ENCODE assay signal across 8 cellular contexts in genomic region chr2:219253753-219254589, GRCh38. TPM values are rescaled to one million over a fixed set of nuclear protein-coding genes. Genes with fewer than 3 reads are reported as not detected.
DNase-seq lines count a peak whose midpoint lies in the region; ATAC-seq and TF ChIP-seq lines count a peak whose summit lies in the region.

TUBA4A (minus strand) TSS chr2:219253918; CDS start chr2:219253858, 60 bp downstream.

- H3K27me3 ChIP-seq in GM23338 (ENCODE audit: insufficient read depth) (peaks cover 48% of the 10 kb centered on the region), thoracic aorta (replicated peaks; ENCODE audit: insufficient read depth) (no peaks in the 10 kb centered on the region)

- H3K4me2 ChIP-seq in GM23338: peak within 1 kb of the TSS; percentile 96

- peaks cover 39% of the 10 kb centered on the region for H3K27me3 Mint-ChIP-seq in GM23338 (ENCODE audit: insufficient read depth, low read depth, poor library complexity)
- peaks cover 10% of the 10 kb centered on the region for H3K27me3 Mint-ChIP-seq in glutamatergic neuron (ENCODE audit: unreplicated experiment)
- H3K27me3 Mint-ChIP-seq in osteocyte (ENCODE audit: unreplicated experiment): peaks cover 23% of the 10 kb centered on the region

- no peak within 1 kb of the TSS for H3K27ac ChIP-seq in GM23338 (ENCODE audit: low read depth)
- peak within 1 kb of the TSS; percentile 88 to 95 for H3K27ac ChIP-seq in thoracic aorta

- H3K9me2 ChIP-seq in GM23338 (ENCODE audit: insufficient read depth): no peaks in the 10 kb centered on the region

- H4K20me1 ChIP-seq in GM23338 (replicated peaks; ENCODE audit: insufficient read depth): no peaks in the 10 kb centered on the region

- H3K36me3 ChIP-seq in GM23338 (ENCODE audit: insufficient read depth) (peaks cover 3% of the 10 kb centered on the region; the same call in 1 of the 2 replicates), thoracic aorta (peaks cover 7% of the 10 kb centered on the region)

- TF ChIP-seq CTCF in GM23338 (conservative IDR thresholded peaks at IDR 0.05; ENCODE audit: low read depth in 2 of 2) (no peak), glutamatergic neuron (IDR thresholded peaks at IDR 0.05; ENCODE audit: partially characterized antibody, unreplicated experiment) (no peak), osteocyte (IDR thresholded peaks at IDR 0.05) (no peak), thoracic aorta (IDR thresholded peaks at IDR 0.05) (no peak)

- H3K4me3 Mint-ChIP-seq in GM23338 (peak within 1 kb of the TSS; percentile 85), glutamatergic neuron (ENCODE audit: unreplicated experiment) (peak within 1 kb of the TSS; percentile 88), osteocyte (ENCODE audit: unreplicated experiment) (peak within 1 kb of the TSS; percentile 68)

- H3K4me1 ChIP-seq in GM23338 (ENCODE audit: insufficient read depth): peaks cover 7% of the 10 kb centered on the region; the same call in 1 of the 2 replicates
- peaks cover 29 to 50% of the 10 kb centered on the region in 2 donors for H3K4me1 ChIP-seq in thoracic aorta (ENCODE audit: control insufficient read depth in 1 of 2, low read depth in 2 of 2)

- H3K27ac Mint-ChIP-seq in GM23338 (peak within 1 kb of the TSS; percentile 77), glutamatergic neuron (ENCODE audit: unreplicated experiment) (no peak within 1 kb of the TSS), osteocyte (ENCODE audit: unreplicated experiment) (no peak within 1 kb of the TSS)

- H3K79me2 ChIP-seq in GM23338 (replicated peaks; ENCODE audit: insufficient read depth): no peaks in the 10 kb centered on the region

- H3K4me1 Mint-ChIP-seq in GM23338 (peaks cover 36% of the 10 kb centered on the region), glutamatergic neuron (ENCODE audit: low read depth, unreplicated experiment) (peaks cover 22% of the 10 kb centered on the region), osteocyte (ENCODE audit: unreplicated experiment) (peaks cover 48% of the 10 kb centered on the region)

- no peaks in the 10 kb centered on the region for H3K9me3 Mint-ChIP-seq in GM23338
- peaks cover 7% of the 10 kb centered on the region for H3K9me3 Mint-ChIP-seq in glutamatergic neuron (ENCODE audit: unreplicated experiment)
- no peaks in the 10 kb centered on the region for H3K9me3 Mint-ChIP-seq in osteocyte (ENCODE audit: unreplicated experiment)

- H3K36me3 Mint-ChIP-seq in GM23338 (ENCODE audit: low read depth) (peaks cover 30% of the 10 kb centered on the region), glutamatergic neuron (ENCODE audit: unreplicated experiment) (no peaks in the 10 kb centered on the region), osteocyte (ENCODE audit: unreplicated experiment) (no peaks in the 10 kb centered on the region)

- H3K4me3 ChIP-seq in GM23338: peak within 1 kb of the TSS; percentile 74
- H3K4me3 ChIP-seq in thoracic aorta: peak within 1 kb of the TSS; percentile 76

- DNase-seq in ELR (ENCODE audit: low read depth) (peak; percentile 68), GM23338 (ENCODE audit: low spot score) (peak; percentile 86), M059J (ENCODE audit: low read depth) (peak; percentile 76), SKM-1 (lab: John Stamatoyannopoulos, UW; ENCODE audit: unreplicated experiment) (peak; percentile 56), glutamatergic neuron (peak; percentile 68), osteocyte (ENCODE audit: extremely low spot score, unreplicated experiment) (no peak), thoracic aorta (ENCODE audit: low spot score) (no peak)
- peak; percentile 91 for DNase-seq in activated naive CD4-positive, alpha-beta T cell treated with anti-CD3 and anti-CD28 coated beads, Interleukin-2, amount 50 U/mL, for 16 hours

- peak within 1 kb of the TSS; percentile 84 for H2AFZ ChIP-seq in GM23338

- ATAC-seq in GM23338 (peak; percentile 78), thoracic aorta (ENCODE audit: insufficient number of reproducible peaks, low FRiP score, low read depth) (peak; percentile 65)

- no peaks in the 10 kb centered on the region; the same call in 1 of the 2 replicates for H3F3A ChIP-seq in GM23338 (replicated peaks; ENCODE audit: low read depth)

- H3K9me3 ChIP-seq in thoracic aorta: no peaks in the 10 kb centered on the region

TF ChIP-seq in GM23338, 12 proteins besides CTCF, POLR2A, EP300 and RAD21 (continues in another document):
- TF ChIP-seq ETS1 (IDR thresholded peaks at IDR 0.05) (no peak), ZNF114 (CRISPR knock-in tag; IDR thresholded peaks at IDR 0.05) (no peak), EZH2phosphoT487 (IDR thresholded peaks at IDR 0.05; ENCODE audit: unreplicated experiment) (no peak), EZH2 (IDR thresholded peaks at IDR 0.05; ENCODE audit: low read depth, unreplicated experiment) (no peak), POLR2AphosphoS5 (IDR thresholded peaks at IDR 0.05; ENCODE audit: low read depth) (peak; percentile 91)
- TF ChIP-seq, protein P1, sequence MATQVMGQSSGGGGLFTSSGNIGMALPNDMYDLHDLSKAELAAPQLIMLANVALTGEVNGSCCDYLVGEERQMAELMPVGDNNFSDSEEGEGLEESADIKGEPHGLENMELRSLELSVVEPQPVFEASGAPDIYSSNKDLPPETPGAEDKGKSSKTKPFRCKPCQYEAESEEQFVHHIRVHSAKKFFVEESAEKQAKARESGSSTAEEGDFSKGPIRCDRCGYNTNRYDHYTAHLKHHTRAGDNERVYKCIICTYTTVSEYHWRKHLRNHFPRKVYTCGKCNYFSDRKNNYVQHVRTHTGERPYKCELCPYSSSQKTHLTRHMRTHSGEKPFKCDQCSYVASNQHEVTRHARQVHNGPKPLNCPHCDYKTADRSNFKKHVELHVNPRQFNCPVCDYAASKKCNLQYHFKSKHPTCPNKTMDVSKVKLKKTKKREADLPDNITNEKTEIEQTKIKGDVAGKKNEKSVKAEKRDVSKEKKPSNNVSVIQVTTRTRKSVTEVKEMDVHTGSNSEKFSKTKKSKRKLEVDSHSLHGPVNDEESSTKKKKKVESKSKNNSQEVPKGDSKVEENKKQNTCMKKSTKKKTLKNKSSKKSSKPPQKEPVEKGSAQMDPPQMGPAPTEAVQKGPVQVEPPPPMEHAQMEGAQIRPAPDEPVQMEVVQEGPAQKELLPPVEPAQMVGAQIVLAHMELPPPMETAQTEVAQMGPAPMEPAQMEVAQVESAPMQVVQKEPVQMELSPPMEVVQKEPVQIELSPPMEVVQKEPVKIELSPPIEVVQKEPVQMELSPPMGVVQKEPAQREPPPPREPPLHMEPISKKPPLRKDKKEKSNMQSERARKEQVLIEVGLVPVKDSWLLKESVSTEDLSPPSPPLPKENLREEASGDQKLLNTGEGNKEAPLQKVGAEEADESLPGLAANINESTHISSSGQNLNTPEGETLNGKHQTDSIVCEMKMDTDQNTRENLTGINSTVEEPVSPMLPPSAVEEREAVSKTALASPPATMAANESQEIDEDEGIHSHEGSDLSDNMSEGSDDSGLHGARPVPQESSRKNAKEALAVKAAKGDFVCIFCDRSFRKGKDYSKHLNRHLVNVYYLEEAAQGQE (IDR thresholded peaks at IDR 0.05; ENCODE audit: unreplicated experiment): no peak

RNA-seq across cellular contexts. Expression of gene TUBA4A, which starts in this region (rescaled TPM):
- total RNA-seq in GM23338 (2014; rRNA removed; shearing (Covaris generic)): 77.7 and 89.6 TPM in 2 replicates
- polyA plus RNA-seq in GM23338 (2016; fragmentation: Nextera tagmentation; extraction: Ambion mirVana): 43.3 and 44.3 TPM in 2 replicates
- 105 and 129 TPM in 2 replicates for total RNA-seq in M059J (2014; rRNA removed; shearing (Covaris generic))
- total RNA-seq in glutamatergic neuron (ENCODE audit: unreplicated experiment): 27.5 TPM
- total RNA-seq in osteocyte: 6.9 and 7.9 TPM in 2 replicates
- 10 to 100 TPM; 20.4 to 84.6 TPM for total RNA-seq in thoracic aorta

Comparison
In these comparisons a context has a peak if more than half of its experiments do, and no peak if none do; other contexts are left out.
1. DNase-seq: peak in ELR (single experiment), GM23338 (single experiment), M059J (single experiment), SKM-1 (single experiment), activated naive CD4-positive, alpha-beta T cell treated with anti-CD3 and anti-CD28 coated beads, Interleukin-2, amount 50 U/mL, for 16 hours (single experiment) and glutamatergic neuron (single experiment); none in osteocyte (single experiment) and thoracic aorta (single experiment).
2. Peak in every context shown above with its lines, with median percentiles within 50 percentile points of each other: H3K4me3 Mint-ChIP-seq.